ENCODE assay signal across 1 cellular context in the genomic region with DNA sequence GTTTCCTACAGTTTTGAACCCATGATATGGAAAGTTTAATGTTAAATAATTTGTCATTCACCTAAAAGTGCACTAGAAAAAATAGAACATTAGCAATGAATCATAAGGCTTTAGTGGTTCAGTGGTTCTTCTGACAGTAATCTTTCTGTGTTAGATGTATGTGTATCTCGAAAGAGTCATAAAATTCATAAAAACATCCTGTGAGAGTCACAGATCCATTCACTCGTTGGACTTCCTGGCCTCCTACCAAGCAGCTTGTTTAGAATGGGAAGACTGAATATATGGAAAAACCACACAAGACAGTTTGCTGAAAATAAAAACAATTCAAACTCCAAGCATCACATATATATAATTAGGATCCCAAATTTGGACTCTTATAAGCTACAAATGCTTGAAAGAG.
TF ChIP-seq lines count a peak whose summit lies in the region.

No MANE protein-coding gene starts in this region.

TF ChIP-seq in HEK293, 187 proteins besides CTCF, POLR2A, EP300 and RAD21:
- TF ChIP-seq, protein P1, sequence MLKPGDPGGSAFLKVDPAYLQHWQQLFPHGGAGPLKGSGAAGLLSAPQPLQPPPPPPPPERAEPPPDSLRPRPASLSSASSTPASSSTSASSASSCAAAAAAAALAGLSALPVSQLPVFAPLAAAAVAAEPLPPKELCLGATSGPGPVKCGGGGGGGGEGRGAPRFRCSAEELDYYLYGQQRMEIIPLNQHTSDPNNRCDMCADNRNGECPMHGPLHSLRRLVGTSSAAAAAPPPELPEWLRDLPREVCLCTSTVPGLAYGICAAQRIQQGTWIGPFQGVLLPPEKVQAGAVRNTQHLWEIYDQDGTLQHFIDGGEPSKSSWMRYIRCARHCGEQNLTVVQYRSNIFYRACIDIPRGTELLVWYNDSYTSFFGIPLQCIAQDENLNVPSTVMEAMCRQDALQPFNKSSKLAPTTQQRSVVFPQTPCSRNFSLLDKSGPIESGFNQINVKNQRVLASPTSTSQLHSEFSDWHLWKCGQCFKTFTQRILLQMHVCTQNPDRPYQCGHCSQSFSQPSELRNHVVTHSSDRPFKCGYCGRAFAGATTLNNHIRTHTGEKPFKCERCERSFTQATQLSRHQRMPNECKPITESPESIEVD (tag by site-specific recombination; IDR thresholded peaks at IDR 0.05): peak; percentile 73
- TF ChIP-seq, protein P2, sequence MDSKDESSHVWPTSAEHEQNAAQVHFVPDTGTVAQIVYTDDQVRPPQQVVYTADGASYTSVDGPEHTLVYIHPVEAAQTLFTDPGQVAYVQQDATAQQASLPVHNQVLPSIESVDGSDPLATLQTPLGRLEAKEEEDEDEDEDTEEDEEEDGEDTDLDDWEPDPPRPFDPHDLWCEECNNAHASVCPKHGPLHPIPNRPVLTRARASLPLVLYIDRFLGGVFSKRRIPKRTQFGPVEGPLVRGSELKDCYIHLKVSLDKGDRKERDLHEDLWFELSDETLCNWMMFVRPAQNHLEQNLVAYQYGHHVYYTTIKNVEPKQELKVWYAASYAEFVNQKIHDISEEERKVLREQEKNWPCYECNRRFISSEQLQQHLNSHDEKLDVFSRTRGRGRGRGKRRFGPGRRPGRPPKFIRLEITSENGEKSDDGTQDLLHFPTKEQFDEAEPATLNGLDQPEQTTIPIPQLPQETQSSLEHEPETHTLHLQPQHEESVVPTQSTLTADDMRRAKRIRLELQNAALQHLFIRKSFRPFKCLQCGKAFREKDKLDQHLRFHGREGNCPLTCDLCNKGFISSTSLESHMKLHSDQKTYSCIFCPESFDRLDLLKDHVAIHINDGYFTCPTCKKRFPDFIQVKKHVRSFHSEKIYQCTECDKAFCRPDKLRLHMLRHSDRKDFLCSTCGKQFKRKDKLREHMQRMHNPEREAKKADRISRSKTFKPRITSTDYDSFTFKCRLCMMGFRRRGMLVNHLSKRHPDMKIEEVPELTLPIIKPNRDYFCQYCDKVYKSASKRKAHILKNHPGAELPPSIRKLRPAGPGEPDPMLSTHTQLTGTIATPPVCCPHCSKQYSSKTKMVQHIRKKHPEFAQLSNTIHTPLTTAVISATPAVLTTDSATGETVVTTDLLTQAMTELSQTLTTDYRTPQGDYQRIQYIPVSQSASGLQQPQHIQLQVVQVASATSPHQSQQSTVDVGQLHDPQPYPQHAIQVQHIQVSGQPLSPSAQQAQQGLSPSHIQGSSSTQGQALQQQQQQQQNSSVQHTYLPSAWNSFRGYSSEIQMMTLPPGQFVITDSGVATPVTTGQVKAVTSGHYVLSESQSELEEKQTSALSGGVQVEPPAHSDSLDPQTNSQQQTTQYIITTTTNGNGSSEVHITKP (tag by site-specific recombination; IDR thresholded peaks at IDR 0.05): no peak
- TF ChIP-seq ZNF629 (tag by site-specific recombination; IDR thresholded peaks at IDR 0.05): peak; percentile 22; the same call in 1 of the 2 replicates
